ENCODE assay signal across 1 cellular context in the genomic region with DNA sequence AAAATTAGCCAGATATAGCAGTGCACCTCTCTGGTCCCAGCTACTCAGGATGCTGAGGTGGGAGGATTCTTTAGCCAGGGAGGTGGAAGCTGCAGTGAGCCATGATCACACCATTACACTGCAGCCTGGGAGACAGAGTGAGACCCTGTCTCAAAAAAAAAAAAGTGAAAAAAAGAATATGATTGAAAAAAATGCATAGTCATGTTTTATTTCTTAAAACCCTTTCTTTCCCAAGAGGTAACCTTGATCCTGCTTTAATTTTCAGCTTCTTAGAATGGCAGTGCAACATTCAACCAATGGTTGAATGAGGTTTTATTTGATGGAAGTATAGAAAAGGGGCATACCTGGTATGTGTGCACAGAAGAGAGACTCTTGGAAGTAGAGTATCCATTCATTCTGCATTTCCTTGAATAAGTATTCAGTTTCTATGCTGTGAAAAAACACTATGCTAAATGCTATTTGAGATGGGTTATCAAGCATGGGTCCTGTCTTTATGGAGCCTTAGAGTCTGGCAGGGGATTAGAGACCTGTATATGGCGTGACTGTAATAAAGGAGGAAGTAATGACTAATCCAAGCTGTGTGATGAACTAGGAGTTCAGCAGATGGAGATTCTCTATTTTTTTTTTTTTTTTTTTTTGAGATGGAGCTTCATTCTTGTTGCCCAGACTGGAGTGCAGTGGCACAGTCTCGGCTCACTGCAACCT.
TF ChIP-seq lines count a peak whose summit lies in the region.

No MANE protein-coding gene starts in this region.

TF ChIP-seq in GM12878, 131 proteins besides CTCF, POLR2A, EP300 and RAD21 (continued from another document):
- TF ChIP-seq HCFC1 (IDR thresholded peaks at IDR 0.05; ENCODE audit: low read length) (no peak), GABPA (IDR thresholded peaks at IDR 0.05; ENCODE audit: low read depth) (no peak), PKNOX1 (IDR thresholded peaks at IDR 0.05) (no peak)
- TF ChIP-seq, protein P1, sequence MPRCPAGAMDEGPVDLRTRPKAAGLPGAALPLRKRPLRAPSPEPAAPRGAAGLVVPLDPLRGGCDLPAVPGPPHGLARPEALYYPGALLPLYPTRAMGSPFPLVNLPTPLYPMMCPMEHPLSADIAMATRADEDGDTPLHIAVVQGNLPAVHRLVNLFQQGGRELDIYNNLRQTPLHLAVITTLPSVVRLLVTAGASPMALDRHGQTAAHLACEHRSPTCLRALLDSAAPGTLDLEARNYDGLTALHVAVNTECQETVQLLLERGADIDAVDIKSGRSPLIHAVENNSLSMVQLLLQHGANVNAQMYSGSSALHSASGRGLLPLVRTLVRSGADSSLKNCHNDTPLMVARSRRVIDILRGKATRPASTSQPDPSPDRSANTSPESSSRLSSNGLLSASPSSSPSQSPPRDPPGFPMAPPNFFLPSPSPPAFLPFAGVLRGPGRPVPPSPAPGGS (IDR thresholded peaks at IDR 0.05; ENCODE audit: borderline replicate concordance, insufficient read depth, low read depth, low read length, poor library complexity, severe bottlenecking), result no peak
